19 cellular contexts compared by ENCODE assay signal in the genomic region with DNA sequence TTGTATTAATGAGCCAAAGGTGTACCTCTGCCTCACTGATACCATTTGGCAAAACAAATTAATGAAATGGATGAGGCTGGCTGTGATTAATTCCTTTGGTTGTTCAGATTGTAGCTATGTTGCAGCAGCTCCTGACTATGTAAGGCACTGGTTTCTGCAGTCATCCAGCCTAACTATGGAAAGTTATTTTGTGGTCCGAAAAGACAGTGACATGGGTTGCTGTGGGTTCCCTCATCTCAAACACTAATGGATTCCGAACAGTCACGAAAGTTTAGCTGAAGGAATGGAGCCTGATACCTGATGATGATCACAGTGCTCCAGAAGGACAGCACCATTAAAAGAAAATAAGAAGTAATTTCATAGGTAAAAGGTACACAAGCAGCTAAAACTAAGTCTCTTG. TPM values are rescaled to one million over a fixed set of nuclear protein-coding genes. Genes with fewer than 3 reads are reported as not detected.
"Had no signal": no experiment of that assay in that cellular context is flagged by ENCODE, and none has a peak within 500 bp of the region (broad histone marks: within the 10 kb centered on the region; RNA-seq: fewer than 3 reads in every experiment).

No MANE protein-coding gene starts in this region.

- H3K27me3 Mint-ChIP-seq: activated CD4-positive, alpha-beta T cell treated with anti-CD3 and anti-CD28 coated beads, Interleukin-2, amount 10 ng/mL, durations not matched to agents 24 days and 14 days; activated CD8-positive, alpha-beta T cell treated with anti-CD3 and anti-CD28 coated beads for 36 hours; naive thymus-derived CD4-positive, alpha-beta T cell; stimulated activated memory B cell treated with anti-CD40 and anti-IgM and Interleukin-4, amounts not matched to agents 10 μg/mL and 1 μg/mL and 100 μg/mL, for 72 hours; T-cell had no signal

- DNase-seq: activated CD4-positive, alpha-beta T cell treated with anti-CD3 and anti-CD28 coated beads, Interleukin-2, amount 10 ng/mL, durations not matched to agents 24 days and 14 days; activated CD4-positive, CD25-positive, alpha-beta regulatory T cell; activated CD8-positive, alpha-beta T cell treated with anti-CD3 and anti-CD28 coated beads for 36 hours; activated effector memory CD4-positive, alpha-beta T cell treated with Interleukin-2 at 50 U/mL for 16 hours; activated naive CD4-positive, alpha-beta T cell treated with anti-CD3 and anti-CD28 coated beads, Interleukin-2, amount 50 U/mL, for 16 hours; activated T-cell treated with anti-CD3 and anti-CD28 coated beads, Interleukin-2, amount 50 U/mL, for 1 hour; dorsolateral prefrontal cortex; erythroblast; foreskin melanocyte; naive thymus-derived CD4-positive, alpha-beta T cell; nucleus accumbens; sigmoid colon; SK-N-SH; spleen; stimulated activated CD4-positive, alpha-beta T cell treated with anti-CD3 and anti-CD28 coated beads, Interleukin-4, amount 100 ng/mL, for 4 hours; T-cell had no signal

- H3K27me3 ChIP-seq: dorsolateral prefrontal cortex, sigmoid colon, spleen had no signal

- H3K9ac ChIP-seq: SK-N-SH had no signal

- H3K4me3 Mint-ChIP-seq: activated CD4-positive, alpha-beta T cell treated with anti-CD3 and anti-CD28 coated beads, Interleukin-2, amount 10 ng/mL, durations not matched to agents 24 days and 14 days; activated CD8-positive, alpha-beta T cell treated with anti-CD3 and anti-CD28 coated beads for 36 hours; stimulated activated memory B cell treated with anti-CD40 and anti-IgM and Interleukin-4, amounts not matched to agents 10 μg/mL and 1 μg/mL and 100 μg/mL, for 72 hours; T-cell had no signal

- H3K9me3 Mint-ChIP-seq: activated CD4-positive, alpha-beta T cell treated with anti-CD3 and anti-CD28 coated beads, Interleukin-2, amount 10 ng/mL, durations not matched to agents 24 days and 14 days; activated CD8-positive, alpha-beta T cell treated with anti-CD3 and anti-CD28 coated beads for 36 hours; naive thymus-derived CD4-positive, alpha-beta T cell; stimulated activated memory B cell treated with anti-CD40 and anti-IgM and Interleukin-4, amounts not matched to agents 10 μg/mL and 1 μg/mL and 100 μg/mL, for 72 hours; T-cell had no signal

- H3K9me3 ChIP-seq: mucosa of descending colon, sigmoid colon, SK-N-SH, spleen had no signal

- H3K27ac Mint-ChIP-seq: activated CD4-positive, alpha-beta T cell treated with anti-CD3 and anti-CD28 coated beads, Interleukin-2, amount 10 ng/mL, durations not matched to agents 24 days and 14 days; stimulated activated memory B cell treated with anti-CD40 and anti-IgM and Interleukin-4, amounts not matched to agents 10 μg/mL and 1 μg/mL and 100 μg/mL, for 72 hours had no signal

- H3K36me3 ChIP-seq: sigmoid colon had no signal

- H3K4me2 ChIP-seq: SK-N-SH had no signal

- ATAC-seq: activated CD8-positive, alpha-beta T cell treated with anti-CD3 and anti-CD28 coated beads for 36 hours; left lobe of liver; naive thymus-derived CD4-positive, alpha-beta T cell; stimulated activated memory B cell treated with anti-CD40 and anti-IgM and Interleukin-4, amounts not matched to agents 10 μg/mL and 1 μg/mL and 100 μg/mL, for 72 hours; T-cell had no signal

- H3K4me3 ChIP-seq: dorsolateral prefrontal cortex, mucosa of descending colon, sigmoid colon, spleen had no signal

RNA-seq across cellular contexts. Expression of gene GPR3, which starts 55.0 kb away (rescaled TPM):
- total RNA-seq: left lobe of liver had no signal
